ENCODE assay signal across 1 cellular context in the genomic region with DNA sequence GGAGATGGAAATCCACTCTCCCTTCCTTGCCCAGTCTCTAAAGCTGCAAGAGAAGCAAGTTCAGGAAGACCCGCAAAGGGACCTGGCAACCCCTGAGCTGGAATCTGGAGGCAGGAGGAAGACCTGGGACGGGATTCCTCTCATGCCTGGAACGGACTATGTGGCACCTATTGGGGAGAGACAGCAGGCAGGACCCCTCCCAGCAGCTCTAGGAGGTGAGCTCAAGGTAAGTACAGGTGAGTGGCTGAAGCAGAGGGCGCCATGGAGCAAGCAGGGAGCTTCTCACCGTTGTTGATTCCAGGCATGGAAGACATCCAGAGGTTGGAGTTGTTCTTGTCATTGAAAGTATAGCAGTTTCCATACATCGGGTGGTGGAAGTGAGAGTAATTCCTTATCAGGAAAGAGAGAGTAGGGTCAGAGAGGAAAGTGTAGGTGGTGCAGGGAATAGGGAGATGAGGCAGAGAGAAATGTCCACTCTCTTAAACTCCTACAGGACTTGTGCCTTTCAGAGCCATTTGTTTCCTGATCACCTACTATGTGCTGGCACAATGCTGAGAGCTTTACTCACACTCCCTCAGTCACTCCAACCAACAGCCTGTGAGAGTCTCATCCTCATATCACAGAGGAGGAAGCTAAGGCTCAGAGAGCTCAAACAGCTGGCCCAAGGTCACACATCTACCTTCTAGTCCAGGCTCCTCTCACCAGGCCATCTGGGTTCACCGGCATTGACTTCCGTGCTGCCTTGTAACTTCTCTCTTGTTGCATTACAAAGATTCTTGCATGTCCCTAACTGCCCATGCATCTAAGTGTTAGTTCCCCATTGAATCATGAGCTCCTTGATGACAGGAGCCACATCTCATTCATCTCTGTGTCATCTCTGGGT.
TF ChIP-seq lines count a peak whose summit lies in the region.

No MANE protein-coding gene starts in this region.

TF ChIP-seq in HCT116, 20 proteins besides CTCF, POLR2A, EP300 and RAD21 (continued from another document):
- no peak for TF ChIP-seq MAX (IDR thresholded peaks at IDR 0.05)
- TF ChIP-seq EZH2 (IDR thresholded peaks at IDR 0.05): no peak
- TF ChIP-seq ELF1 (IDR thresholded peaks at IDR 0.05; ENCODE audit: borderline replicate concordance, low read depth): no peak
- no peak for TF ChIP-seq YY1 (IDR thresholded peaks at IDR 0.05; ENCODE audit: extremely low read depth, insufficient replicate concordance, low read depth, low read length)
